ENCODE assay signal across 8 cellular contexts in the genomic region with DNA sequence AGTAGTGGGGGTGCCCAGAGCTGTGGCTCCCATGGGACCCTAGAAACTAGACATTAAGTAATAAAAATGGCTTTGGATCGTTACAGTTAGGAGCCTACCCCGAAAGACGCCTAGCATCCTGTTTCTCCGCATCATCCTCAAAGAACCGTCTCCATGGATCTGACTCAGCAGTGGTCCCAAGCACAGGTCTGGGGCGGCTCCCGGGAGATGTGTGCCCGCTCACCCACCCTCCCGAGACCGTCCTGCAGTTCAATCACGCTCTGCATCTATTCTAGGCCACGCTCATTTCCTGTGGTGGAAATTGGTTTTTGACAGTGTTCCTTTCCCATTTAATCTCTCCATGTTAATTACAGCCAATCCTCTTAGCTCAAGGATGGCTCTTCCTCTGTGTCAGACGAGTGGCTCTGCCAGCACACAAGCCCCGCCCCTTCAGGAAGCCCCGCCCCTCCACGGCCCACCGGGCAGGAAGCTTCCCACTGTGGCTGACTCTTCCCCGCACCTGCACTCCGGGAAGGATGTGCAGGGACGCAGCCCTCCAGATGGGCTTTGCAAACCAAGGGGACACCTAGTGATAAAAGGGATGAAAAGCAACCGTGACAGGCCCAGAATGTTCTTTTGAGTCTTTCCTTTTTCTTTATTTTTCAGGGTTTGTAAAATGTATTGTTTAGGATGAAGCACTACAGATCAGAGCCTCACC. TPM values are rescaled to one million over a fixed set of nuclear protein-coding genes. Genes with fewer than 3 reads are reported as not detected.
A peak's percentile ranks its signal among the peaks of the same experiment; 100 is the strongest.
DNase-seq lines count a peak whose midpoint lies in the region; ATAC-seq and TF ChIP-seq lines count a peak whose summit lies in the region.

No MANE protein-coding gene starts in this region.

- DNase-seq in DND-41 = peak; percentile 82
- DNase-seq in Karpas-422 = peak; percentile 46
- peak; percentile 63 for DNase-seq in SK-MEL-5 (ENCODE audit: low read depth, low spot score)
- DNase-seq in activated naive CD8-positive, alpha-beta T cell treated with anti-CD3 and anti-CD28 coated beads, Interleukin-2, amount 50 U/mL, for 16 hours (ENCODE audit: low read depth, low spot score) = peak; percentile 21
- DNase-seq in stimulated activated CD4-positive, alpha-beta T cell treated with anti-CD3 and anti-CD28 coated beads, Interleukin-1b, Interleukin-23, amount 100 ng/mL, for 24 hours (ENCODE audit: low read depth in 4 of 4, low spot score in 1 of 4) = peak in 3 of 4 experiments; percentile 53 to 60 (median 54)
- DNase-seq in NCI-H128 (lab: John Stamatoyannopoulos, UW; ENCODE audit: unreplicated experiment) = no peak

- ATAC-seq in DND-41 (ENCODE audit: insufficient read depth, low read depth) = peak; percentile 93
- peak; percentile 90 for ATAC-seq in GM21619 (IDR thresholded peaks at IDR 0.05; ENCODE audit: unreplicated experiment)

- H3K36me3 ChIP-seq in DND-41 (ENCODE audit: insufficient read depth, low read length) (no peaks in the 10 kb centered on the region), Karpas-422 (ENCODE audit: insufficient read depth, low read length) (no peaks in the 10 kb centered on the region), iPS-15b (ENCODE audit: control insufficient read depth, insufficient read depth, low read length) (no peaks in the 10 kb centered on the region)

- H3K27me3 ChIP-seq in DND-41 (ENCODE audit: insufficient read depth, low read length, poor library complexity) (no peaks in the 10 kb centered on the region), Karpas-422 (ENCODE audit: low read length) (no peaks in the 10 kb centered on the region), iPS-15b (ENCODE audit: control insufficient read depth, insufficient read depth, low read length) (no peaks in the 10 kb centered on the region)

- no peaks in the 10 kb centered on the region for H4K20me1 ChIP-seq in DND-41 (ENCODE audit: insufficient read depth, low read length)
- no peaks in the 10 kb centered on the region for H4K20me1 ChIP-seq in Karpas-422 (ENCODE audit: insufficient read depth, low read depth, low read length)

- peak; percentile 59 for TF ChIP-seq CTCF in DND-41 (IDR thresholded peaks at IDR 0.05; ENCODE audit: borderline replicate concordance, extremely low read depth, low read length, poor library complexity, severe bottlenecking)

- no peak overlapping the region for H3K4me3 ChIP-seq in DND-41 (ENCODE audit: low read depth in 1 of 2, low read length in 2 of 2)
- H3K4me3 ChIP-seq in Karpas-422 (ENCODE audit: low read length) = no peak overlapping the region
- peak overlapping the region; percentile 43 for H3K4me3 ChIP-seq in iPS-15b (ENCODE audit: low read depth, low read length)

- no peak overlapping the region for H3K9ac ChIP-seq in DND-41 (ENCODE audit: low read depth, low read length)
- no peak overlapping the region for H3K9ac ChIP-seq in Karpas-422 (ENCODE audit: low read length)
- H3K9ac ChIP-seq in iPS-15b (ENCODE audit: low read depth, low read length) = no peak overlapping the region

- H3K4me2 ChIP-seq in DND-41 (ENCODE audit: insufficient read depth, low read length) = peak overlapping the region; percentile 37
- H3K4me2 ChIP-seq in Karpas-422 (ENCODE audit: low read depth, low read length, poor library complexity, severe bottlenecking) = no peak overlapping the region

- H3K27ac ChIP-seq in DND-41 (ENCODE audit: low read length) = no peak overlapping the region
- H3K27ac ChIP-seq in Karpas-422 (ENCODE audit: low read length) = no peak overlapping the region

- H3K4me1 ChIP-seq in DND-41 (ENCODE audit: insufficient read depth, low read length) = peaks cover 12% of the 10 kb centered on the region
- no peaks in the 10 kb centered on the region for H3K4me1 ChIP-seq in Karpas-422 (ENCODE audit: low read length)
- H3K4me1 ChIP-seq in iPS-15b (ENCODE audit: control insufficient read depth, insufficient read depth, low read length) = peaks cover 4% of the 10 kb centered on the region

- H3K9me3 ChIP-seq in DND-41 (ENCODE audit: insufficient read depth, low read length, severe bottlenecking) (no peaks in the 10 kb centered on the region), Karpas-422 (ENCODE audit: low read length) (no peaks in the 10 kb centered on the region), iPS-15b (ENCODE audit: control insufficient read depth, insufficient read depth, low read length) (no peaks in the 10 kb centered on the region)

- H3K79me2 ChIP-seq in DND-41 (ENCODE audit: insufficient read depth, low read length) (no peaks in the 10 kb centered on the region), Karpas-422 (ENCODE audit: low read length) (no peaks in the 10 kb centered on the region)

- in situ Hi-C loops in SK-MEL-5 (cut with HindIII; ENCODE audit: low pct_unique_long_range_greater_than_20kb, low sequenced_read_pairs) = no loop called here

- no peaks in the 10 kb centered on the region for H3K9me2 ChIP-seq in Karpas-422 (replicated peaks; ENCODE audit: insufficient read depth, low read length)

- H2AFZ ChIP-seq in DND-41 (ENCODE audit: low read depth, low read length) (no peak overlapping the region), Karpas-422 (ENCODE audit: low read length) (no peak overlapping the region)

RNA-seq across cellular contexts. Expression of a gene that starts 34.5 kb away (rescaled TPM):
- total RNA-seq in Karpas-422 (2014; rRNA removed; shearing (Covaris generic); ENCODE audit: low replicate concordance) = not detected in 2 replicates
- not detected in 2 replicates for total RNA-seq in SK-MEL-5 (2014; rRNA removed; shearing (Covaris generic))
- polyA plus RNA-seq in SK-MEL-5 (2015; cell fraction: cytosol; rRNA removed) = 0.20 TPM in 1 of 2 replicates, not detected in the other
- polyA plus RNA-seq in SK-MEL-5 (2015; cell fraction: nucleus; rRNA removed) = not detected in 2 replicates
